25 cellular contexts compared by ENCODE assay signal in the genomic region with DNA sequence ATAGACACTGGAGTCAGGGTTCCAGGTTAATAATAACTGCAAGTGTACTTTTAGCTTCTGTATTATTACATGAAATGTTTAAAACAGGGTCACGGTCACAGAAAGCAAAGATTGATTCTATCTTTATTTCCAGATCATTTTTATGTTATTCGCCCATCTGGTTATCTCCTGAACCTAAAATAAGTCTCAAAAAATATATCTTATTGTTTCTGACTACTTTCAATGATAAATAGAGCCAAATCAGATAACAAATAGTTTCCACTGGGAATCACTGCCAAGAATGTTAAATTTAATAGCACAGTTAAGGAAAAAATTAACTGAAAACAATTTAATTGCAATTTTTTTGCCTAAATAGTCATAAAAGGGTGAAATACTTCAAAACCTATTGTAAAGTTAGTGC. TPM values are rescaled to one million over a fixed set of nuclear protein-coding genes. Genes with fewer than 3 reads are reported as not detected.
DNase-seq lines count a peak whose midpoint lies in the region; ATAC-seq, FAIRE-seq and TF ChIP-seq lines count a peak whose summit lies in the region.
"Had no signal": no experiment of that assay in that cellular context is flagged by ENCODE, and none has a peak within 500 bp of the region (broad histone marks: within the 10 kb centered on the region; RNA-seq: fewer than 3 reads in every experiment).

No MANE protein-coding gene starts in this region.

- no TSS peak for BruUV-seq in endothelial cell of umbilical vein (replicated peaks; lab: Mats Ljungman, UMichigan)

- H3K79me2 ChIP-seq in endothelial cell of umbilical vein (ENCODE audit: control insufficient read depth, insufficient read depth, low read length) = no peaks in the 10 kb centered on the region

- dilution Hi-C loops in endothelial cell of umbilical vein (cut with MboI; ENCODE audit: extremely low pct_ligation_motif_present, low sequenced_read_pairs) = no loop called here

- TF ChIP-seq POLR2A in heart left ventricle (IDR thresholded peaks at IDR 0.05) (no peak), endothelial cell of umbilical vein (IDR thresholded peaks at IDR 0.05; ENCODE audit: low read depth, low read length) (no peak)

- H3K9me3 ChIP-seq in left ventricle myocardium inferior (replicated peaks) (no peaks in the 10 kb centered on the region), heart left ventricle (no peaks in the 10 kb centered on the region), adipocyte (ENCODE audit: control insufficient read depth, low read length) (no peaks in the 10 kb centered on the region), endothelial cell of umbilical vein (replicated peaks; ENCODE audit: control insufficient read depth, insufficient read depth, low read length) (no peaks in the 10 kb centered on the region), pancreas (no peaks in the 10 kb centered on the region)

- no peak for TF ChIP-seq CTCF in left ventricle myocardium inferior (IDR thresholded peaks at IDR 0.05; ENCODE audit: borderline replicate concordance)
- TF ChIP-seq CTCF in heart left ventricle (IDR thresholded peaks at IDR 0.05) = no peak
- no peak for TF ChIP-seq CTCF in endothelial cell of umbilical vein (IDR thresholded peaks at IDR 0.05; ENCODE audit: extremely low read depth in 1 of 2, insufficient read depth in 1 of 2, low read depth in 1 of 2, low read length in 2 of 2)
- no peak for TF ChIP-seq CTCF in pancreas (IDR thresholded peaks at IDR 0.05)

- no peak for DNase-seq in left ventricle myocardium inferior
- no peak for DNase-seq in heart left ventricle
- peak; percentile 13 for DNase-seq in adipocyte (ENCODE audit: low read depth)
- peak; percentile 30 for DNase-seq in endothelial cell of umbilical vein (ENCODE audit: low read depth, low spot score)
- DNase-seq in pancreas = no peak
- no peak for DNase-seq in activated naive CD4-positive, alpha-beta T cell treated with Interleukin-2 at 50 U/mL for 16 hours
- no peak for DNase-seq in NCI-H1048 (lab: John Stamatoyannopoulos, UW)
- DNase-seq: ACHN; C1 segment of cervical spinal cord; Calu3; CD4-positive, alpha-beta memory T cell; COR-L47; DMS53; DMS79 treated with DMSO at 0.1 percent for 48 hours; GF-D8; GM23248; H7; HCEC 1CT had no signal

- no peak overlapping the region for H3K9ac ChIP-seq in adipocyte (ENCODE audit: low read length)
- no peak overlapping the region for H3K9ac ChIP-seq in endothelial cell of umbilical vein (replicated peaks; ENCODE audit: extremely low read depth, insufficient read depth, low read length)
- H3K9ac ChIP-seq: GM23248 had no signal

- ATAC-seq in heart left ventricle (no peak), pancreas (no peak), GM18520 (IDR thresholded peaks at IDR 0.05; ENCODE audit: unreplicated experiment) (no peak)

- no peak overlapping the region for H3K4me2 ChIP-seq in endothelial cell of umbilical vein (ENCODE audit: insufficient read depth, low read length)

- H3K9me1 ChIP-seq in endothelial cell of umbilical vein (replicated peaks; ENCODE audit: control insufficient read depth, extremely low read depth, insufficient read depth, low read length) = no peaks in the 10 kb centered on the region

- peaks cover 39% of the 10 kb centered on the region for H3K4me1 ChIP-seq in left ventricle myocardium inferior
- H3K4me1 ChIP-seq in heart left ventricle = peaks cover 0 to 22% (median under 1%) of the 10 kb centered on the region in 12 donors
- H3K4me1 ChIP-seq in adipocyte (ENCODE audit: control insufficient read depth, insufficient read depth, low read length) = peaks cover 40% of the 10 kb centered on the region
- H3K4me1 ChIP-seq in endothelial cell of umbilical vein (ENCODE audit: control insufficient read depth, extremely low read depth, insufficient read depth, low read length) = peaks cover 9% of the 10 kb centered on the region
- H3K4me1 ChIP-seq in pancreas = no peaks in the 10 kb centered on the region

- intact Hi-C loops in left ventricle myocardium inferior (cut with micrococcal nuclease) = no loop called here
- intact Hi-C loops in heart left ventricle (cut with DNase I) = no loop called here
- intact Hi-C loops in endothelial cell of umbilical vein (cut with micrococcal nuclease) = loop anchor here (5.0 kb wide), 1 partner anchor 66 kb away; no protein-coding TSS in a partner anchor
- intact Hi-C loops in pancreas (cut with DNase I) = no loop called here

- H3K4me3 ChIP-seq in left ventricle myocardium inferior (no peak overlapping the region), heart left ventricle (no peak overlapping the region), adipocyte (ENCODE audit: low read length) (no peak overlapping the region), endothelial cell of umbilical vein (replicated peaks in 1 of 3; ENCODE audit: insufficient read depth in 1 of 3, low read depth in 1 of 3, low read length in 3 of 3) (no peak overlapping the region), pancreas (no peak overlapping the region)
- H3K4me3 ChIP-seq: GM23248 had no signal

- WGBS in heart left ventricle, 4 donors = 23 to 32% (median 29%) methylated on average over 2 of the region's 2 CpGs
- WGBS in pancreas, 2 donors = 29 to 34% methylated on average over 2 of the region's 2 CpGs

- FAIRE-seq in endothelial cell of umbilical vein (lab: Jason Lieb, UNC) (no peak), pancreas (lab: Jason Lieb, UNC) (peak; percentile 49)
- FAIRE-seq: A204.1, GM12891, GM19239, H1 had no signal

- no peak overlapping the region for H2AFZ ChIP-seq in endothelial cell of umbilical vein (ENCODE audit: low read depth, low read length)
- H2AFZ ChIP-seq: GM23248 had no signal

- CTCF ChIA-PET in endothelial cell of umbilical vein (lab: Charles Lee) = no interaction called here

- no peaks in the 10 kb centered on the region for H3K36me3 ChIP-seq in left ventricle myocardium inferior
- no peaks in the 10 kb centered on the region for H3K36me3 ChIP-seq in heart left ventricle
- H3K36me3 ChIP-seq in adipocyte (ENCODE audit: control insufficient read depth, insufficient read depth, low read length, severe bottlenecking) = no peaks in the 10 kb centered on the region
- no peaks in the 10 kb centered on the region for H3K36me3 ChIP-seq in endothelial cell of umbilical vein (ENCODE audit: control insufficient read depth in 2 of 2, extremely low read depth in 1 of 2, insufficient read depth in 2 of 2, low read length in 2 of 2)
- no peaks in the 10 kb centered on the region for H3K36me3 ChIP-seq in pancreas

- POLR2A ChIA-PET in endothelial cell of umbilical vein (lab: Charles Lee) = no interaction called here

- no peaks in the 10 kb centered on the region for H4K20me1 ChIP-seq in endothelial cell of umbilical vein (replicated peaks; ENCODE audit: control insufficient read depth, extremely low read depth, insufficient read depth, low read length)

- H3K27me3 ChIP-seq in left ventricle myocardium inferior (ENCODE audit: low read depth) = no peaks in the 10 kb centered on the region
- peaks cover 0 to 5% (median 0%) of the 10 kb centered on the region in 9 donors for H3K27me3 ChIP-seq in heart left ventricle
- H3K27me3 ChIP-seq in adipocyte (replicated peaks; ENCODE audit: control insufficient read depth, insufficient read depth, low read length) = peaks cover 4% of the 10 kb centered on the region
- no peaks in the 10 kb centered on the region for H3K27me3 ChIP-seq in endothelial cell of umbilical vein (ENCODE audit: control insufficient read depth in 2 of 2, insufficient read depth in 2 of 2, low read length in 2 of 2)
- no peaks in the 10 kb centered on the region for H3K27me3 ChIP-seq in pancreas

- H3K27ac ChIP-seq in left ventricle myocardium inferior (replicated peaks) = peak overlapping the region; percentile 30
- peak overlapping the region in 1 of 12 donors; percentile 9 for H3K27ac ChIP-seq in heart left ventricle
- H3K27ac ChIP-seq in endothelial cell of umbilical vein (ENCODE audit: insufficient read depth, low read depth, low read length) = no peak overlapping the region
- no peak overlapping the region for H3K27ac ChIP-seq in pancreas
- H3K27ac ChIP-seq: 22Rv1, GM23248 had no signal

TF ChIP-seq in endothelial cell of umbilical vein, 7 proteins besides CTCF, POLR2A, EP300 and RAD21:
- TF ChIP-seq FOS (IDR thresholded peaks at IDR 0.05; ENCODE audit: borderline replicate concordance, insufficient read depth, low read length) (no peak), MYC (IDR thresholded peaks at IDR 0.05; ENCODE audit: low read depth, low read length) (no peak), POLR2AphosphoS5 (IDR thresholded peaks at IDR 0.05; ENCODE audit: insufficient read depth, low read depth, low read length) (no peak), EZH2 (IDR thresholded peaks at IDR 0.05; ENCODE audit: borderline replicate concordance, low read depth, low read length, severe bottlenecking) (no peak), JUN (IDR thresholded peaks at IDR 0.05; ENCODE audit: borderline replicate concordance, insufficient read depth, insufficient read length, low read depth) (no peak), GATA2 (IDR thresholded peaks at IDR 0.05; ENCODE audit: insufficient read depth, insufficient read length, low read depth, low read length) (no peak)
- TF ChIP-seq, protein P1, sequence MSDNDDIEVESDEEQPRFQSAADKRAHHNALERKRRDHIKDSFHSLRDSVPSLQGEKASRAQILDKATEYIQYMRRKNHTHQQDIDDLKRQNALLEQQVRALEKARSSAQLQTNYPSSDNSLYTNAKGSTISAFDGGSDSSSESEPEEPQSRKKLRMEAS (IDR thresholded peaks at IDR 0.05; ENCODE audit: insufficient read depth, insufficient read length) = no peak

RNA-seq across cellular contexts. Expression of a gene that starts 17.2 kb away (rescaled TPM):
- total RNA-seq in left ventricle myocardium inferior (8.3 TPM), heart left ventricle (10 to 100 TPM in 1 of 9 donors, 1 to 10 TPM in 8; 1.6 to 20.3 (median 3.6) TPM), endothelial cell of umbilical vein (0.64 and 0.67 TPM in 2 replicates), pancreas (under 1 TPM in 5 of 6 donors, not detected in 1; 0.19 to 0.58 (median 0.25) TPM)
- polyA plus RNA-seq in heart left ventricle (1 to 10 TPM in 1 of 2 donors, under 1 TPM in 1; 0.51 to 8.6 TPM), endothelial cell of umbilical vein (0.40 and 0.45 TPM in 2 replicates), pancreas (1 to 10 TPM in 1 of 2 donors, under 1 TPM in 1; 0.84 to 1.3 TPM)
- polyA plus RNA-seq in endothelial cell of umbilical vein (2011; cell fraction: cytosol; rRNA removed) = 0.48 and 0.74 TPM in 2 replicates
- polyA plus RNA-seq in endothelial cell of umbilical vein (2011; cell fraction: nucleus; rRNA removed) = 7.5 and 10.7 TPM in 2 replicates
- 0.22 and 0.35 TPM in 2 replicates for polyA plus RNA-seq in endothelial cell of umbilical vein (2012)
- polyA minus RNA-seq in endothelial cell of umbilical vein = 0.72 and 1.0 TPM in 2 replicates
- not detected for polyA minus RNA-seq in endothelial cell of umbilical vein (2011; cell fraction: cytosol; rRNA and poly(A)+ RNA removed)
- 2.5 and 4.5 TPM in 2 replicates for polyA minus RNA-seq in endothelial cell of umbilical vein (2011; cell fraction: nucleus; rRNA and poly(A)+ RNA removed)
- total RNA-seq: G401, GM23248, H1 had no signal
- polyA plus RNA-seq: CD4-positive, alpha-beta memory T cell; GM23248 had no signal

Comparison
In these comparisons a context has a peak if more than half of its experiments do, and no peak if none do; other contexts are left out.
1. DNase-seq: peak in adipocyte (single experiment) and endothelial cell of umbilical vein (single experiment); none in left ventricle myocardium inferior (single experiment), heart left ventricle (0 of 5), pancreas (0 of 6), activated naive CD4-positive, alpha-beta T cell treated with Interleukin-2 at 50 U/mL for 16 hours (single experiment) and NCI-H1048 (single experiment).